1 cellular context compared by ENCODE assay signal in the genomic region with DNA sequence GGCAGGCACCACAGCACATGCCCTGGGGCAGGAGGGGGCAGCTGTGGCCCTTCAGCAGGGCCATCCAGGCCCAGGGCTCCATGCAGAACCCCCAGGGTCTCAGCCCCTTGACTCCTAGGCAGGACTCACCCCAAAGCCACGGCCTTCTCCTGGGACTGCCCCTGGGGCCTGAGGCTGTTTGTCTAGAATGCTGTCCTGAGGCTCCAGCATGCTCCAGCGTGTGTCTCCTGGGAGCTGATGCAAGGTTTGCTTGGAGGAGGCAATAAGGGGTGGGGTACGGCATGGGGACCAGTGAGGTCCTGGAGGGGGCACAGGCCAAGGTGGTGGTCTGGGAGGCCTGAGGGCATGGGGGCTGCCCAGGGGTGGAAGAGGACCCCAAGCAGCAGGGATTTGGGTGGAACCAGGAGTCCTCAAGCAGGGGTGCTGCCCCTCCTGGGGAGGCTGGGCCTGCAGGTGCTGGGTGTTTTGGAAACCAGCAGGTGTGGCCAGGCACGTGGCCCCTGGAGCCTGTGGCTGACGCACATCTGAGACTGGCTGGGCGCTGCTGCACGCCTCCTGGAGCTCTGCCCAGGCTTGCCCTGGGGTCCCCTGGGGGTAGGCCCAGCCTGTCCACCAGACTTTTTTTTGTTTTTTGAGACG.
A peak's percentile ranks its signal among the peaks of the same experiment; 100 is the strongest.
TF ChIP-seq lines count a peak whose summit lies in the region.

No MANE protein-coding gene starts in this region.

TF ChIP-seq in HEK293, 187 proteins besides CTCF, POLR2A, EP300 and RAD21 (continued from another document and continues in another):
- TF ChIP-seq, protein P1, sequence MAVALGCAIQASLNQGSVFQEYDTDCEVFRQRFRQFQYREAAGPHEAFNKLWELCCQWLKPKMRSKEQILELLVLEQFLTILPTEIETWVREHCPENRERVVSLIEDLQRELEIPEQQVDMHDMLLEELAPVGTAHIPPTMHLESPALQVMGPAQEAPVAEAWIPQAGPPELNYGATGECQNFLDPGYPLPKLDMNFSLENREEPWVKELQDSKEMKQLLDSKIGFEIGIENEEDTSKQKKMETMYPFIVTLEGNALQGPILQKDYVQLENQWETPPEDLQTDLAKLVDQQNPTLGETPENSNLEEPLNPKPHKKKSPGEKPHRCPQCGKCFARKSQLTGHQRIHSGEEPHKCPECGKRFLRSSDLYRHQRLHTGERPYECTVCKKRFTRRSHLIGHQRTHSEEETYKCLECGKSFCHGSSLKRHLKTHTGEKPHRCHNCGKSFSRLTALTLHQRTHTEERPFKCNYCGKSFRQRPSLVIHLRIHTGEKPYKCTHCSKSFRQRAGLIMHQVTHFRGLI (tag by site-specific recombination; IDR thresholded peaks at IDR 0.05), result peak; percentile 95
- TF ChIP-seq ZNF24 (tag by site-specific recombination; IDR thresholded peaks at IDR 0.05) (peak; percentile 70), OVOL3 (tag by site-specific recombination; IDR thresholded peaks at IDR 0.05) (no peak), ZNF660 (tag by site-specific recombination; IDR thresholded peaks at IDR 0.05) (no peak), ZNF404 (tag by site-specific recombination; IDR thresholded peaks at IDR 0.05) (no peak), BCL11A (tag by site-specific recombination; IDR thresholded peaks at IDR 0.05; ENCODE audit: low read depth) (0 out of 2 replicates have a peak, but pooled peaks have one; percentile 48), ZNF600 (tag by site-specific recombination; IDR thresholded peaks at IDR 0.05) (peak; percentile 37; the same call in 1 of the 2 replicates), ZFP37 (tag by site-specific recombination; IDR thresholded peaks at IDR 0.05) (no peak), ZNF416 (tag by site-specific recombination; IDR thresholded peaks at IDR 0.05) (peak; percentile 71; the same call in 1 of the 2 replicates), SALL2 (tag by site-specific recombination; IDR thresholded peaks at IDR 0.05; ENCODE audit: borderline replicate concordance) (no peak), ZBTB17 (tag by site-specific recombination; IDR thresholded peaks at IDR 0.05) (peak; percentile 33; the same call in 1 of the 2 replicates), REPIN1 (tag by site-specific recombination; IDR thresholded peaks at IDR 0.05; ENCODE audit: low read depth) (no peak), GLI4 (tag by site-specific recombination; IDR thresholded peaks at IDR 0.05) (no peak), ZNF837 (tag by site-specific recombination; IDR thresholded peaks at IDR 0.05) (0 out of 2 replicates have a peak, but pooled peaks have one; percentile 52), ZNF76 (tag by site-specific recombination; IDR thresholded peaks at IDR 0.05; ENCODE audit: borderline replicate concordance, low read depth) (peak; percentile 61; the same call in 1 of the 2 replicates), ZNF558 (tag by site-specific recombination; IDR thresholded peaks at IDR 0.05) (0 out of 2 replicates have a peak, but pooled peaks have one; percentile 28), ZNF654 (tag by site-specific recombination; IDR thresholded peaks at IDR 0.05; ENCODE audit: low read depth) (no peak), KLF1 (tag by site-specific recombination; IDR thresholded peaks at IDR 0.05) (peak; percentile 74), ZNF610 (tag by site-specific recombination; IDR thresholded peaks at IDR 0.05; ENCODE audit: borderline replicate concordance) (no peak), KLF9 (tag by site-specific recombination; IDR thresholded peaks at IDR 0.05; ENCODE audit: low read depth) (peak; percentile 30; the same call in 1 of the 2 replicates), ZNF548 (tag by site-specific recombination; IDR thresholded peaks at IDR 0.05) (no peak), ZNF830 (tag by site-specific recombination; IDR thresholded peaks at IDR 0.05; ENCODE audit: low read depth) (no peak), KLF10 (tag by site-specific recombination; IDR thresholded peaks at IDR 0.05) (0 out of 2 replicates have a peak, but pooled peaks have one; percentile 16), ZNF292 (tag by site-specific recombination; IDR thresholded peaks at IDR 0.05; ENCODE audit: borderline replicate concordance, low read depth) (no peak), ZBTB8A (tag by site-specific recombination; IDR thresholded peaks at IDR 0.05) (peak; percentile 89), ZNF624 (tag by site-specific recombination; IDR thresholded peaks at IDR 0.05) (peak; percentile 46; the same call in 1 of the 2 replicates), SP2 (tag by site-specific recombination; IDR thresholded peaks at IDR 0.05) (no peak), ZNF423 (tag by site-specific recombination; IDR thresholded peaks at IDR 0.05) (peak; percentile 92), ZNF658 (tag by site-specific recombination; IDR thresholded peaks at IDR 0.05) (no peak)
- TF ChIP-seq, protein P2, sequence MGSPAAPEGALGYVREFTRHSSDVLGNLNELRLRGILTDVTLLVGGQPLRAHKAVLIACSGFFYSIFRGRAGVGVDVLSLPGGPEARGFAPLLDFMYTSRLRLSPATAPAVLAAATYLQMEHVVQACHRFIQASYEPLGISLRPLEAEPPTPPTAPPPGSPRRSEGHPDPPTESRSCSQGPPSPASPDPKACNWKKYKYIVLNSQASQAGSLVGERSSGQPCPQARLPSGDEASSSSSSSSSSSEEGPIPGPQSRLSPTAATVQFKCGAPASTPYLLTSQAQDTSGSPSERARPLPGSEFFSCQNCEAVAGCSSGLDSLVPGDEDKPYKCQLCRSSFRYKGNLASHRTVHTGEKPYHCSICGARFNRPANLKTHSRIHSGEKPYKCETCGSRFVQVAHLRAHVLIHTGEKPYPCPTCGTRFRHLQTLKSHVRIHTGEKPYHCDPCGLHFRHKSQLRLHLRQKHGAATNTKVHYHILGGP (tag by site-specific recombination; IDR thresholded peaks at IDR 0.05), result 0 out of 2 replicates have a peak, but pooled peaks have one; percentile 36
- TF ChIP-seq, protein P3, sequence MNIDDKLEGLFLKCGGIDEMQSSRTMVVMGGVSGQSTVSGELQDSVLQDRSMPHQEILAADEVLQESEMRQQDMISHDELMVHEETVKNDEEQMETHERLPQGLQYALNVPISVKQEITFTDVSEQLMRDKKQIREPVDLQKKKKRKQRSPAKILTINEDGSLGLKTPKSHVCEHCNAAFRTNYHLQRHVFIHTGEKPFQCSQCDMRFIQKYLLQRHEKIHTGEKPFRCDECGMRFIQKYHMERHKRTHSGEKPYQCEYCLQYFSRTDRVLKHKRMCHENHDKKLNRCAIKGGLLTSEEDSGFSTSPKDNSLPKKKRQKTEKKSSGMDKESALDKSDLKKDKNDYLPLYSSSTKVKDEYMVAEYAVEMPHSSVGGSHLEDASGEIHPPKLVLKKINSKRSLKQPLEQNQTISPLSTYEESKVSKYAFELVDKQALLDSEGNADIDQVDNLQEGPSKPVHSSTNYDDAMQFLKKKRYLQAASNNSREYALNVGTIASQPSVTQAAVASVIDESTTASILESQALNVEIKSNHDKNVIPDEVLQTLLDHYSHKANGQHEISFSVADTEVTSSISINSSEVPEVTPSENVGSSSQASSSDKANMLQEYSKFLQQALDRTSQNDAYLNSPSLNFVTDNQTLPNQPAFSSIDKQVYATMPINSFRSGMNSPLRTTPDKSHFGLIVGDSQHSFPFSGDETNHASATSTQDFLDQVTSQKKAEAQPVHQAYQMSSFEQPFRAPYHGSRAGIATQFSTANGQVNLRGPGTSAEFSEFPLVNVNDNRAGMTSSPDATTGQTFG (tag by site-specific recombination; IDR thresholded peaks at IDR 0.05; ENCODE audit: borderline replicate concordance), result no peak
- TF ChIP-seq, protein P4, sequence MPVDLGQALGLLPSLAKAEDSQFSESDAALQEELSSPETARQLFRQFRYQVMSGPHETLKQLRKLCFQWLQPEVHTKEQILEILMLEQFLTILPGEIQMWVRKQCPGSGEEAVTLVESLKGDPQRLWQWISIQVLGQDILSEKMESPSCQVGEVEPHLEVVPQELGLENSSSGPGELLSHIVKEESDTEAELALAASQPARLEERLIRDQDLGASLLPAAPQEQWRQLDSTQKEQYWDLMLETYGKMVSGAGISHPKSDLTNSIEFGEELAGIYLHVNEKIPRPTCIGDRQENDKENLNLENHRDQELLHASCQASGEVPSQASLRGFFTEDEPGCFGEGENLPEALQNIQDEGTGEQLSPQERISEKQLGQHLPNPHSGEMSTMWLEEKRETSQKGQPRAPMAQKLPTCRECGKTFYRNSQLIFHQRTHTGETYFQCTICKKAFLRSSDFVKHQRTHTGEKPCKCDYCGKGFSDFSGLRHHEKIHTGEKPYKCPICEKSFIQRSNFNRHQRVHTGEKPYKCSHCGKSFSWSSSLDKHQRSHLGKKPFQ (tag by site-specific recombination; IDR thresholded peaks at IDR 0.05), result no peak
- TF ChIP-seq, protein P5, sequence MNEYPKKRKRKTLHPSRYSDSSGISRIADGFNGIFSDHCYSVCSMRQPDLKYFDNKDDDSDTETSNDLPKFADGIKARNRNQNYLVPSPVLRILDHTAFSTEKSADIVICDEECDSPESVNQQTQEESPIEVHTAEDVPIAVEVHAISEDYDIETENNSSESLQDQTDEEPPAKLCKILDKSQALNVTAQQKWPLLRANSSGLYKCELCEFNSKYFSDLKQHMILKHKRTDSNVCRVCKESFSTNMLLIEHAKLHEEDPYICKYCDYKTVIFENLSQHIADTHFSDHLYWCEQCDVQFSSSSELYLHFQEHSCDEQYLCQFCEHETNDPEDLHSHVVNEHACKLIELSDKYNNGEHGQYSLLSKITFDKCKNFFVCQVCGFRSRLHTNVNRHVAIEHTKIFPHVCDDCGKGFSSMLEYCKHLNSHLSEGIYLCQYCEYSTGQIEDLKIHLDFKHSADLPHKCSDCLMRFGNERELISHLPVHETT (tag by site-specific recombination; IDR thresholded peaks at IDR 0.05), result no peak
- TF ChIP-seq, protein P6, sequence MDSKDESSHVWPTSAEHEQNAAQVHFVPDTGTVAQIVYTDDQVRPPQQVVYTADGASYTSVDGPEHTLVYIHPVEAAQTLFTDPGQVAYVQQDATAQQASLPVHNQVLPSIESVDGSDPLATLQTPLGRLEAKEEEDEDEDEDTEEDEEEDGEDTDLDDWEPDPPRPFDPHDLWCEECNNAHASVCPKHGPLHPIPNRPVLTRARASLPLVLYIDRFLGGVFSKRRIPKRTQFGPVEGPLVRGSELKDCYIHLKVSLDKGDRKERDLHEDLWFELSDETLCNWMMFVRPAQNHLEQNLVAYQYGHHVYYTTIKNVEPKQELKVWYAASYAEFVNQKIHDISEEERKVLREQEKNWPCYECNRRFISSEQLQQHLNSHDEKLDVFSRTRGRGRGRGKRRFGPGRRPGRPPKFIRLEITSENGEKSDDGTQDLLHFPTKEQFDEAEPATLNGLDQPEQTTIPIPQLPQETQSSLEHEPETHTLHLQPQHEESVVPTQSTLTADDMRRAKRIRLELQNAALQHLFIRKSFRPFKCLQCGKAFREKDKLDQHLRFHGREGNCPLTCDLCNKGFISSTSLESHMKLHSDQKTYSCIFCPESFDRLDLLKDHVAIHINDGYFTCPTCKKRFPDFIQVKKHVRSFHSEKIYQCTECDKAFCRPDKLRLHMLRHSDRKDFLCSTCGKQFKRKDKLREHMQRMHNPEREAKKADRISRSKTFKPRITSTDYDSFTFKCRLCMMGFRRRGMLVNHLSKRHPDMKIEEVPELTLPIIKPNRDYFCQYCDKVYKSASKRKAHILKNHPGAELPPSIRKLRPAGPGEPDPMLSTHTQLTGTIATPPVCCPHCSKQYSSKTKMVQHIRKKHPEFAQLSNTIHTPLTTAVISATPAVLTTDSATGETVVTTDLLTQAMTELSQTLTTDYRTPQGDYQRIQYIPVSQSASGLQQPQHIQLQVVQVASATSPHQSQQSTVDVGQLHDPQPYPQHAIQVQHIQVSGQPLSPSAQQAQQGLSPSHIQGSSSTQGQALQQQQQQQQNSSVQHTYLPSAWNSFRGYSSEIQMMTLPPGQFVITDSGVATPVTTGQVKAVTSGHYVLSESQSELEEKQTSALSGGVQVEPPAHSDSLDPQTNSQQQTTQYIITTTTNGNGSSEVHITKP (tag by site-specific recombination; IDR thresholded peaks at IDR 0.05), result peak; percentile 83
- TF ChIP-seq, protein P7, sequence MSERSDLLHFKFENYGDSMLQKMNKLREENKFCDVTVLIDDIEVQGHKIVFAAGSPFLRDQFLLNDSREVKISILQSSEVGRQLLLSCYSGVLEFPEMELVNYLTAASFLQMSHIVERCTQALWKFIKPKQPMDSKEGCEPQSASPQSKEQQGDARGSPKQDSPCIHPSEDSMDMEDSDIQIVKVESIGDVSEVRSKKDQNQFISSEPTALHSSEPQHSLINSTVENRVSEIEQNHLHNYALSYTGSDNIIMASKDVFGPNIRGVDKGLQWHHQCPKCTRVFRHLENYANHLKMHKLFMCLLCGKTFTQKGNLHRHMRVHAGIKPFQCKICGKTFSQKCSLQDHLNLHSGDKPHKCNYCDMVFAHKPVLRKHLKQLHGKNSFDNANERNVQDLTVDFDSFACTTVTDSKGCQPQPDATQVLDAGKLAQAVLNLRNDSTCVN (tag by site-specific recombination; optimal IDR thresholded peaks at IDR 0.05), result peak; percentile 21
- TF ChIP-seq, protein P8, sequence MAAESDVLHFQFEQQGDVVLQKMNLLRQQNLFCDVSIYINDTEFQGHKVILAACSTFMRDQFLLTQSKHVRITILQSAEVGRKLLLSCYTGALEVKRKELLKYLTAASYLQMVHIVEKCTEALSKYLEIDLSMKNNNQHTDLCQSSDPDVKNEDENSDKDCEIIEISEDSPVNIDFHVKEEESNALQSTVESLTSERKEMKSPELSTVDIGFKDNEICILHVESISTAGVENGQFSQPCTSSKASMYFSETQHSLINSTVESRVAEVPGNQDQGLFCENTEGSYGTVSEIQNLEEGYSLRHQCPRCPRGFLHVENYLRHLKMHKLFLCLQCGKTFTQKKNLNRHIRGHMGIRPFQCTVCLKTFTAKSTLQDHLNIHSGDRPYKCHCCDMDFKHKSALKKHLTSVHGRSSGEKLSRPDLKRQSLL (tag by site-specific recombination; IDR thresholded peaks at IDR 0.05), result peak; percentile 98
- TF ChIP-seq, protein P9, sequence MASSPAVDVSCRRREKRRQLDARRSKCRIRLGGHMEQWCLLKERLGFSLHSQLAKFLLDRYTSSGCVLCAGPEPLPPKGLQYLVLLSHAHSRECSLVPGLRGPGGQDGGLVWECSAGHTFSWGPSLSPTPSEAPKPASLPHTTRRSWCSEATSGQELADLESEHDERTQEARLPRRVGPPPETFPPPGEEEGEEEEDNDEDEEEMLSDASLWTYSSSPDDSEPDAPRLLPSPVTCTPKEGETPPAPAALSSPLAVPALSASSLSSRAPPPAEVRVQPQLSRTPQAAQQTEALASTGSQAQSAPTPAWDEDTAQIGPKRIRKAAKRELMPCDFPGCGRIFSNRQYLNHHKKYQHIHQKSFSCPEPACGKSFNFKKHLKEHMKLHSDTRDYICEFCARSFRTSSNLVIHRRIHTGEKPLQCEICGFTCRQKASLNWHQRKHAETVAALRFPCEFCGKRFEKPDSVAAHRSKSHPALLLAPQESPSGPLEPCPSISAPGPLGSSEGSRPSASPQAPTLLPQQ (tag by site-specific recombination; IDR thresholded peaks at IDR 0.05), result peak; percentile 38; the same call in 1 of the 2 replicates
- TF ChIP-seq, protein P10, sequence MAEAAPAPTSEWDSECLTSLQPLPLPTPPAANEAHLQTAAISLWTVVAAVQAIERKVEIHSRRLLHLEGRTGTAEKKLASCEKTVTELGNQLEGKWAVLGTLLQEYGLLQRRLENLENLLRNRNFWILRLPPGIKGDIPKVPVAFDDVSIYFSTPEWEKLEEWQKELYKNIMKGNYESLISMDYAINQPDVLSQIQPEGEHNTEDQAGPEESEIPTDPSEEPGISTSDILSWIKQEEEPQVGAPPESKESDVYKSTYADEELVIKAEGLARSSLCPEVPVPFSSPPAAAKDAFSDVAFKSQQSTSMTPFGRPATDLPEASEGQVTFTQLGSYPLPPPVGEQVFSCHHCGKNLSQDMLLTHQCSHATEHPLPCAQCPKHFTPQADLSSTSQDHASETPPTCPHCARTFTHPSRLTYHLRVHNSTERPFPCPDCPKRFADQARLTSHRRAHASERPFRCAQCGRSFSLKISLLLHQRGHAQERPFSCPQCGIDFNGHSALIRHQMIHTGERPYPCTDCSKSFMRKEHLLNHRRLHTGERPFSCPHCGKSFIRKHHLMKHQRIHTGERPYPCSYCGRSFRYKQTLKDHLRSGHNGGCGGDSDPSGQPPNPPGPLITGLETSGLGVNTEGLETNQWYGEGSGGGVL (tag by site-specific recombination; IDR thresholded peaks at IDR 0.05), result peak; percentile 73
